12 cellular contexts compared by ENCODE assay signal in genomic region chr16:50366126-50366525, GRCh38. TPM values are rescaled to one million over a fixed set of nuclear protein-coding genes. Genes with fewer than 3 reads are reported as not detected.
DNase-seq lines count a peak whose midpoint lies in the region; ATAC-seq and TF ChIP-seq lines count a peak whose summit lies in the region.
"Had no signal": no experiment of that assay in that cellular context is flagged by ENCODE, and none has a peak within 500 bp of the region (broad histone marks: within the 10 kb centered on the region; RNA-seq: fewer than 3 reads in every experiment).

No MANE protein-coding gene starts in this region.

- H3K36me3 Mint-ChIP-seq in endodermal cell (ENCODE audit: low read depth) = peaks cover 41% of the 10 kb centered on the region

- H3K4me3 Mint-ChIP-seq in endodermal cell = no peak overlapping the region

- 88 to 93% methylated on average over 2 of the region's 2 CpGs for WGBS in endodermal cell (ENCODE audit: insufficient coverage in 1 of 2, insufficient read length in 1 of 2), 2 experiments
- WGBS in adrenal gland, 4 donors = 24 to 46% (median 29%) methylated on average over 2 of the region's 2 CpGs

- H3K4me3 ChIP-seq in BLaER1 = no peak overlapping the region
- H3K4me3 ChIP-seq in DND-41 (ENCODE audit: low read depth in 1 of 2, low read length in 2 of 2) = peak overlapping the region in 1 of 2 experiments; percentile 71; a peak in 1 of 4 replicates
- no peak overlapping the region for H3K4me3 ChIP-seq in SU-DHL-6 (ENCODE audit: insufficient read depth, low read length, poor library complexity, severe bottlenecking)
- peak overlapping the region; percentile 91 for H3K4me3 ChIP-seq in endodermal cell (ENCODE audit: low read length)
- H3K4me3 ChIP-seq in adrenal gland = no peak overlapping the region
- H3K4me3 ChIP-seq: body of pancreas had no signal

- intact Hi-C loops in adrenal gland (cut with DNase I) = no loop called here

- no peak overlapping the region for H3K27ac Mint-ChIP-seq in endodermal cell

- peaks cover 78% of the 10 kb centered on the region for H3K79me2 ChIP-seq in DND-41 (ENCODE audit: insufficient read depth, low read length)
- peaks cover 74% of the 10 kb centered on the region for H3K79me2 ChIP-seq in SU-DHL-6 (ENCODE audit: insufficient read depth, low read length)

- H3K27me3 ChIP-seq in BLaER1 (no peaks in the 10 kb centered on the region), DND-41 (ENCODE audit: insufficient read depth, low read length, poor library complexity) (no peaks in the 10 kb centered on the region), SU-DHL-6 (ENCODE audit: low read length) (no peaks in the 10 kb centered on the region), endodermal cell (ENCODE audit: control insufficient read depth, insufficient read depth, low read length, poor library complexity, severe bottlenecking) (no peaks in the 10 kb centered on the region), adrenal gland (no peaks in the 10 kb centered on the region)
- H3K27me3 ChIP-seq: body of pancreas had no signal

- H3K27ac ChIP-seq in BLaER1 (no peak overlapping the region), DND-41 (ENCODE audit: low read length) (no peak overlapping the region), SU-DHL-6 (ENCODE audit: low read depth, low read length) (no peak overlapping the region), endodermal cell (ENCODE audit: low read depth, low read length) (no peak overlapping the region), adrenal gland (no peak overlapping the region)
- H3K27ac ChIP-seq: body of pancreas, thoracic aorta had no signal

- H3K4me1 Mint-ChIP-seq in endodermal cell = peaks cover 45% of the 10 kb centered on the region

- H3K9me2 ChIP-seq in SU-DHL-6 (replicated peaks; ENCODE audit: insufficient read depth, low read length) = no peaks in the 10 kb centered on the region

- H3K9ac ChIP-seq in BLaER1 (no peak overlapping the region), DND-41 (ENCODE audit: low read depth, low read length) (peak overlapping the region; percentile 83; the same call in 1 of the 2 replicates), SU-DHL-6 (ENCODE audit: low read length) (0 out of 2 replicates have a peak overlapping the region, but pooled peaks have one; percentile 17), endodermal cell (ENCODE audit: extremely low read depth, low read length, poor library complexity, severe bottlenecking) (no peak overlapping the region)

- H3K9me3 ChIP-seq in BLaER1 (no peaks in the 10 kb centered on the region), DND-41 (ENCODE audit: insufficient read depth, low read length, severe bottlenecking) (no peaks in the 10 kb centered on the region), SU-DHL-6 (ENCODE audit: insufficient read depth, low read length) (no peaks in the 10 kb centered on the region), endodermal cell (ENCODE audit: control insufficient read depth, low read length) (peaks cover 6% of the 10 kb centered on the region), adrenal gland (replicated peaks in 1 of 3) (no peaks in the 10 kb centered on the region)
- H3K9me3 ChIP-seq: body of pancreas, thoracic aorta had no signal

- peaks cover 2% of the 10 kb centered on the region for H3K9me3 Mint-ChIP-seq in endodermal cell

- no peak for TF ChIP-seq POLR2A in adrenal gland (IDR thresholded peaks at IDR 0.05)

- ATAC-seq in DND-41 (ENCODE audit: insufficient read depth, low read depth) = no peak
- no peak for ATAC-seq in HG02623 (IDR thresholded peaks at IDR 0.05; ENCODE audit: unreplicated experiment)
- no peak for ATAC-seq in HG03521 (IDR thresholded peaks at IDR 0.05; ENCODE audit: unreplicated experiment)
- ATAC-seq: body of pancreas had no signal

- DNase-seq in DND-41 = no peak
- DNase-seq in endodermal cell = no peak
- DNase-seq in SKM-1 treated with dmso at 0.1 percent for 144 hours (lab: John Stamatoyannopoulos, UW; ENCODE audit: unreplicated experiment) = no peak
- DNase-seq in adrenal gland = no peak
- DNase-seq: activated CD8-positive, alpha-beta memory T cell treated with anti-CD3 and anti-CD28 coated beads, Interleukin-2, amount 50 U/mL, for 48 hours; body of pancreas; NCI-H2107 had no signal

- no peaks in the 10 kb centered on the region for H3K27me3 Mint-ChIP-seq in endodermal cell (ENCODE audit: insufficient read depth)

- H3K4me2 ChIP-seq in BLaER1 = peak overlapping the region; percentile 96
- H3K4me2 ChIP-seq in DND-41 (ENCODE audit: insufficient read depth, low read length) = peak overlapping the region; percentile 72
- H3K4me2 ChIP-seq in SU-DHL-6 (ENCODE audit: low read depth, low read length, poor library complexity, severe bottlenecking) = peak overlapping the region; percentile 91

- H2AFZ ChIP-seq in DND-41 (ENCODE audit: low read depth, low read length) (no peak overlapping the region), SU-DHL-6 (ENCODE audit: low read depth, low read length, severe bottlenecking) (no peak overlapping the region)

- TF ChIP-seq CTCF in DND-41 (IDR thresholded peaks at IDR 0.05; ENCODE audit: borderline replicate concordance, extremely low read depth, low read length, poor library complexity, severe bottlenecking) = no peak
- TF ChIP-seq CTCF in SU-DHL-6 (IDR thresholded peaks at IDR 0.05; ENCODE audit: insufficient read depth, low read length, poor library complexity, severe bottlenecking) = no peak
- no peak for TF ChIP-seq CTCF in endodermal cell (conservative IDR thresholded peaks at IDR 0.05)
- no peak for TF ChIP-seq CTCF in adrenal gland (IDR thresholded peaks at IDR 0.05)

- H3K36me3 ChIP-seq in BLaER1 (peaks cover 45% of the 10 kb centered on the region), DND-41 (ENCODE audit: insufficient read depth, low read length) (peaks cover 64% of the 10 kb centered on the region), SU-DHL-6 (ENCODE audit: low read length) (peaks cover 30% of the 10 kb centered on the region), endodermal cell (ENCODE audit: control insufficient read depth, insufficient read depth, low read length) (peaks cover 61% of the 10 kb centered on the region), adrenal gland (replicated peaks in 1 of 2) (peaks cover 0 to 13% of the 10 kb centered on the region in 2 donors)
- H3K36me3 ChIP-seq: thoracic aorta had no signal

- no peaks in the 10 kb centered on the region for H3F3A ChIP-seq in SU-DHL-6 (ENCODE audit: insufficient read depth)

- peaks cover 28% of the 10 kb centered on the region for H3K4me1 ChIP-seq in BLaER1
- H3K4me1 ChIP-seq in DND-41 (ENCODE audit: insufficient read depth, low read length) = peaks cover 57% of the 10 kb centered on the region
- H3K4me1 ChIP-seq in endodermal cell (ENCODE audit: control insufficient read depth, insufficient read depth, low read length) = peaks cover 4% of the 10 kb centered on the region
- peaks cover 7 to 46% of the 10 kb centered on the region in 2 donors for H3K4me1 ChIP-seq in adrenal gland (replicated peaks in 1 of 2)

- H4K20me1 ChIP-seq in BLaER1 = peaks cover 73% of the 10 kb centered on the region
- peaks cover 47% of the 10 kb centered on the region for H4K20me1 ChIP-seq in DND-41 (ENCODE audit: insufficient read depth, low read length)
- H4K20me1 ChIP-seq in SU-DHL-6 (ENCODE audit: low read depth, low read length) = 0 out of 2 replicates have a peak, but pooled peaks cover 4% of the 10 kb centered on the region

RNA-seq across cellular contexts. Expression of gene BRD7, which starts 2.7 kb away (rescaled TPM):
- total RNA-seq in endodermal cell = 100 to 1,000 TPM; 125 to 163 TPM
- polyA plus RNA-seq in endodermal cell (2013, experiment 1 of 2) = 124 TPM
- polyA plus RNA-seq in endodermal cell (2013, experiment 2 of 2) = 114 TPM
- 100 to 1,000 TPM in 1 of 8 donors, 10 to 100 TPM in 7; 37.2 to 117 (median 58.7) TPM for total RNA-seq in adrenal gland
- 10 to 100 TPM; 41.8 to 85.5 (median 47.9) TPM for polyA plus RNA-seq in adrenal gland

Comparison
In these comparisons a context has a peak if more than half of its experiments do, and no peak if none do; other contexts are left out.
1. H3K9ac ChIP-seq: peak in DND-41 (single experiment) and SU-DHL-6 (single experiment); none in BLaER1 (single experiment) and endodermal cell (single experiment).
2. Peak in every context shown above with its lines, with median percentiles within 50 percentile points of each other: H3K4me2 ChIP-seq.